Comparison of ENCODE assay signal across 19 cellular contexts in the genomic region with DNA sequence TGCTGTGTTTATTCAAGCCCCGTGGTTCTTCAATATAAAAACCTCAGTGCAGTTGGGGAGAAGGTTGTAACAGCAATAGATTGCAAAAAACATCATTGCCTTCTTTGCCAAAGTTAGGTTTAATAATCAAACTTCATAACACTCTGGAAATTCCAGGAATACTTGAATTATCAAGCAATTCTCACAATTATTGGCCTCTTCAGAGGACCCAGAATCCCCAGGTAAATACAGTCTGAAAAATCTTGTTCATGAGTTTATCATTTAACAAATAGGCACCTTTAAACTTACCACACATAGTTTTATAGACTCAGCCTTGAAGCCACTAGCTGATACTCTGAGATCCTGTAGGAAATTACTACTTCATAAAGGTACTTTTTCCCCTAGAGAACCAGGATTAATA.
A peak's percentile ranks its signal among the peaks of the same experiment; 100 is the strongest.
DNase-seq lines count a peak whose midpoint lies in the region; ATAC-seq and TF ChIP-seq lines count a peak whose summit lies in the region.
"Had no signal": no experiment of that assay in that cellular context is flagged by ENCODE, and none has a peak within 500 bp of the region (broad histone marks: within the 10 kb centered on the region; RNA-seq: fewer than 3 reads in every experiment).

No MANE protein-coding gene starts in this region.

- no peak overlapping the region for H2BK120ac ChIP-seq in mesenchymal stem cell (ENCODE audit: low read depth, low read length)

- no peak overlapping the region for H3K4ac ChIP-seq in mesenchymal stem cell (ENCODE audit: low read depth in 1 of 2, low read length in 2 of 2)

- H4K8ac ChIP-seq in mesenchymal stem cell (ENCODE audit: low read length), result no peak overlapping the region

- H3K4me1 Mint-ChIP-seq in Caco-2 (ENCODE audit: low read depth, unreplicated experiment) (peaks cover 25% of the 10 kb centered on the region), osteocyte (ENCODE audit: unreplicated experiment) (peaks cover 20% of the 10 kb centered on the region)
- H3K4me1 Mint-ChIP-seq: B cell had no signal

- H2BK5ac ChIP-seq in mesenchymal stem cell (ENCODE audit: low read depth, low read length, poor library complexity, severe bottlenecking), result no peak overlapping the region

- H3K9me3 Mint-ChIP-seq in Caco-2 (ENCODE audit: unreplicated experiment) (no peaks in the 10 kb centered on the region), osteocyte (ENCODE audit: unreplicated experiment) (no peaks in the 10 kb centered on the region)
- H3K9me3 Mint-ChIP-seq: CD8-positive, alpha-beta T cell had no signal

- DNase-seq in Caco-2 (no peak), glomerular visceral epithelial cell (ENCODE audit: extremely low spot score) (peak; percentile 26), mesenchymal stem cell (no peak), osteocyte (ENCODE audit: extremely low spot score, unreplicated experiment) (no peak), DMS 273 treated with DMSO at 0.1 percent for 48 hours (lab: John Stamatoyannopoulos, UW) (no peak)
- DNase-seq: 8988T; CD8-positive, alpha-beta T cell; DMS153; DMS79; GDM1; HCEC 1CT; IMR-90 had no signal

- 75% methylated on average over 1 of the region's 1 CpG for WGBS in mesenchymal stem cell

- H3K36me3 ChIP-seq in Caco-2 (ENCODE audit: control insufficient read depth, insufficient read depth, low read length), result no peaks in the 10 kb centered on the region
- H3K36me3 ChIP-seq in mesenchymal stem cell (ENCODE audit: control insufficient read depth in 1 of 2, insufficient read depth in 2 of 2, low read depth in 1 of 2, low read length in 2 of 2), result no peaks in the 10 kb centered on the region

- H2AFZ ChIP-seq in mesenchymal stem cell (ENCODE audit: low read depth, low read length), result no peak overlapping the region

- H4K91ac ChIP-seq in mesenchymal stem cell (ENCODE audit: low read length), result no peak overlapping the region

- H3K4me3 ChIP-seq in Caco-2 (ENCODE audit: low read depth, low read length) (no peak overlapping the region), mesenchymal stem cell (ENCODE audit: insufficient read depth in 1 of 2, low read depth in 1 of 2, low read length in 2 of 2) (no peak overlapping the region)
- H3K4me3 ChIP-seq: BLaER1 treated with 17β-estradiol and CSF1 and Interleukin-3, amounts not matched to agents 10 nM and 100 nM; K562 had no signal

- POLR2A ChIA-PET in Caco-2 (lab: Charles Lee), result no interaction called here

- no peak overlapping the region for H2AK5ac ChIP-seq in mesenchymal stem cell (ENCODE audit: low read length, severe bottlenecking)

- H3K18ac ChIP-seq in mesenchymal stem cell (ENCODE audit: low read depth in 1 of 2, low read length in 2 of 2), result no peak overlapping the region

- no peak overlapping the region for H2BK15ac ChIP-seq in mesenchymal stem cell (ENCODE audit: low read depth, poor library complexity, severe bottlenecking)

- peak overlapping the region; percentile 36 for H3K4me3 Mint-ChIP-seq in Caco-2 (ENCODE audit: unreplicated experiment)
- no peak overlapping the region for H3K4me3 Mint-ChIP-seq in osteocyte (ENCODE audit: unreplicated experiment)
- H3K4me3 Mint-ChIP-seq: B cell; CD8-positive, alpha-beta T cell had no signal

- H3K4me1 ChIP-seq in Caco-2, result peaks cover 48% of the 10 kb centered on the region
- peaks cover 4% of the 10 kb centered on the region for H3K4me1 ChIP-seq in mesenchymal stem cell (ENCODE audit: control insufficient read depth, insufficient read depth, low read depth, low read length)

- H3K27me3 Mint-ChIP-seq in Caco-2 (ENCODE audit: insufficient read depth, unreplicated experiment), result no peaks in the 10 kb centered on the region
- H3K27me3 Mint-ChIP-seq in osteocyte (ENCODE audit: unreplicated experiment), result no peaks in the 10 kb centered on the region

- no peak overlapping the region for H2BK12ac ChIP-seq in mesenchymal stem cell (ENCODE audit: low read length in 2 of 2)

- CTCF ChIA-PET in Caco-2 (lab: Charles Lee), result no interaction called here

- no TSS peak for BruUV-seq in Caco-2 (replicated peaks; lab: Mats Ljungman, UMichigan)

- TF ChIP-seq CTCF in Caco-2 (IDR thresholded peaks at IDR 0.05; ENCODE audit: insufficient read depth in 1 of 2, low read depth in 1 of 2, low read length in 1 of 2, severe bottlenecking in 1 of 2, unreplicated experiment in 1 of 2) (no peak), osteocyte (IDR thresholded peaks at IDR 0.05) (no peak)

- H3K36me3 Mint-ChIP-seq in Caco-2 (ENCODE audit: insufficient read depth, unreplicated experiment) (no peaks in the 10 kb centered on the region), osteocyte (ENCODE audit: unreplicated experiment) (no peaks in the 10 kb centered on the region)
- H3K36me3 Mint-ChIP-seq: CD8-positive, alpha-beta T cell had no signal

- no peak overlapping the region for H3K23ac ChIP-seq in mesenchymal stem cell (ENCODE audit: low read length in 2 of 2)

- H3K4me2 ChIP-seq in mesenchymal stem cell (ENCODE audit: low read length, poor library complexity, severe bottlenecking), result no peak overlapping the region
- H3K4me2 ChIP-seq: BLaER1 treated with 17β-estradiol and CSF1 and Interleukin-3, amounts not matched to agents 10 nM and 100 nM had no signal

- no peaks in the 10 kb centered on the region for H3K79me1 ChIP-seq in mesenchymal stem cell (replicated peaks; ENCODE audit: low read length, poor library complexity, severe bottlenecking)

- H3K9me3 ChIP-seq in Caco-2, result no peaks in the 10 kb centered on the region
- H3K9me3 ChIP-seq in mesenchymal stem cell (ENCODE audit: control insufficient read depth, low read length), result no peaks in the 10 kb centered on the region

- no peak overlapping the region for H3K9ac ChIP-seq in mesenchymal stem cell (ENCODE audit: low read length)
- H3K9ac ChIP-seq: BLaER1 treated with 17β-estradiol and CSF1 and Interleukin-3, amounts not matched to agents 10 nM and 100 nM had no signal

- H3K27ac Mint-ChIP-seq in Caco-2 (ENCODE audit: unreplicated experiment) (peak overlapping the region; percentile 89), osteocyte (ENCODE audit: unreplicated experiment) (peak overlapping the region; percentile 33)
- H3K27ac Mint-ChIP-seq: B cell; CD8-positive, alpha-beta T cell had no signal

- H3K14ac ChIP-seq in mesenchymal stem cell (ENCODE audit: low read length in 2 of 2), result no peak overlapping the region

- intact Hi-C loops in Caco-2 (cut with micrococcal nuclease; ENCODE audit: unreplicated experiment), result loop anchor here (1.0 to 10.0 kb wide), 2 partner anchors 12 to 47 kb away; no protein-coding TSS in a partner anchor

- no peaks in the 10 kb centered on the region for H3K27me3 ChIP-seq in Caco-2 (replicated peaks; ENCODE audit: control insufficient read depth, insufficient read depth, low read length)
- H3K27me3 ChIP-seq in mesenchymal stem cell (ENCODE audit: control insufficient read depth in 1 of 2, insufficient read depth in 1 of 2, low read length in 2 of 2), result no peaks in the 10 kb centered on the region
- H3K27me3 ChIP-seq: BLaER1 treated with 17β-estradiol and CSF1 and Interleukin-3, amounts not matched to agents 10 nM and 100 nM had no signal

- ATAC-seq in GM18861 (IDR thresholded peaks at IDR 0.05; ENCODE audit: unreplicated experiment) (no peak), GM19351 (IDR thresholded peaks at IDR 0.05; ENCODE audit: unreplicated experiment) (no peak), HG03520 (IDR thresholded peaks at IDR 0.05; ENCODE audit: unreplicated experiment) (no peak)
- ATAC-seq: CD8-positive, alpha-beta T cell; K562 had no signal

- H3K27ac ChIP-seq in mesenchymal stem cell (ENCODE audit: low read length, poor library complexity, severe bottlenecking), result peak overlapping the region; percentile 82
- H3K27ac ChIP-seq: BLaER1 treated with 17β-estradiol and CSF1 and Interleukin-3, amounts not matched to agents 10 nM and 100 nM; HL-60 had no signal
